In genomic region chr10:95785317-95785716, GRCh38 we compare ENCODE assay signal across 16 cellular contexts. TPM values are rescaled to one million over a fixed set of nuclear protein-coding genes. Genes with fewer than 3 reads are reported as not detected.
DNase-seq lines count a peak whose midpoint lies in the region; ATAC-seq, FAIRE-seq and TF ChIP-seq lines count a peak whose summit lies in the region.
"Had no signal": no experiment of that assay in that cellular context is flagged by ENCODE, and none has a peak within 500 bp of the region (broad histone marks: within the 10 kb centered on the region; RNA-seq: fewer than 3 reads in every experiment).

No MANE protein-coding gene starts in this region.

- H3K9me3 Mint-ChIP-seq in activated CD8-positive, alpha-beta T cell treated with anti-CD3 and anti-CD28 coated beads, Interleukin-2, amount 10 ng/mL, durations not matched to agents 7 days and 5 days (ENCODE audit: insufficient read depth) = peaks cover 4% of the 10 kb centered on the region
- H3K9me3 Mint-ChIP-seq in H9 = no peaks in the 10 kb centered on the region

- TF ChIP-seq POLR2A in GM12892 (IDR thresholded peaks at IDR 0.05; ENCODE audit: low read depth, low read length) = peak; percentile 18; the same call in 1 of the 2 replicates

- H3K36me3 Mint-ChIP-seq in activated CD8-positive, alpha-beta T cell treated with anti-CD3 and anti-CD28 coated beads, Interleukin-2, amount 10 ng/mL, durations not matched to agents 7 days and 5 days (ENCODE audit: low read depth) = peaks cover 25% of the 10 kb centered on the region
- no peaks in the 10 kb centered on the region for H3K36me3 Mint-ChIP-seq in H9 (ENCODE audit: insufficient read depth in 1 of 3, low read depth in 3 of 3)

- peak; percentile 39 for ATAC-seq in GM19452 (IDR thresholded peaks at IDR 0.05; ENCODE audit: unreplicated experiment)
- ATAC-seq in HG02938 (IDR thresholded peaks at IDR 0.05; ENCODE audit: unreplicated experiment) = peak; percentile 30
- ATAC-seq in activated CD8-positive, alpha-beta T cell treated with anti-CD3 and anti-CD28 coated beads, Interleukin-2, amount 10 ng/mL, durations not matched to agents 7 days and 5 days = peak; percentile 29
- ATAC-seq: psoas muscle had no signal

- H3K9me3 ChIP-seq in H9 (ENCODE audit: control insufficient read depth, low read depth, low read length) = no peaks in the 10 kb centered on the region
- H3K9me3 ChIP-seq: psoas muscle had no signal

- H2BK5ac ChIP-seq in H9 (ENCODE audit: insufficient read length, low read length) = no peak overlapping the region

- H3K4ac ChIP-seq in H9 (ENCODE audit: low read depth, low read length) = no peak overlapping the region

- peak; percentile 98 for FAIRE-seq in GM12892 (lab: Jason Lieb, UNC)

- H3K18ac ChIP-seq in H9 (ENCODE audit: insufficient read length, low read depth, low read length) = no peak overlapping the region

- CTCF ChIA-PET in activated CD8-positive, alpha-beta T cell treated with anti-CD3 and anti-CD28 coated beads, Interleukin-2, amount 10 ng/mL, durations not matched to agents 7 days and 5 days (lab: Charles Lee) = interaction anchor here (0.8 to 6.6 kb wide), 11 partner anchors 10 to 91 kb away, joined by 3 to 76 read pairs (median 4); partner anchors contain the start of gene TCTN3

- no peaks in the 10 kb centered on the region for H3K23me2 ChIP-seq in H9 (ENCODE audit: insufficient read length, low read depth, low read length, poor library complexity, severe bottlenecking)

- no peak overlapping the region for H2AFZ ChIP-seq in H9 (ENCODE audit: low read length)

- H3K79me1 ChIP-seq in H9 (ENCODE audit: insufficient read depth, low read depth, low read length, poor library complexity, severe bottlenecking) = no peaks in the 10 kb centered on the region

- no peak overlapping the region for H3K14ac ChIP-seq in H9 (ENCODE audit: insufficient read depth, low read length)

- H3K27me3 Mint-ChIP-seq in activated CD8-positive, alpha-beta T cell treated with anti-CD3 and anti-CD28 coated beads, Interleukin-2, amount 10 ng/mL, durations not matched to agents 7 days and 5 days (ENCODE audit: low read depth) = peaks cover 14% of the 10 kb centered on the region
- H3K27me3 Mint-ChIP-seq in H9 (ENCODE audit: low read depth) = no peaks in the 10 kb centered on the region; the same call in 1 of the 2 replicates

- no peak overlapping the region for H2BK20ac ChIP-seq in H9 (ENCODE audit: low read depth, low read length, poor library complexity, severe bottlenecking)

- no peaks in the 10 kb centered on the region for H3K4me1 ChIP-seq in H9 (ENCODE audit: insufficient read depth, low read length)
- H3K4me1 ChIP-seq: psoas muscle had no signal

- no peak overlapping the region for H4K91ac ChIP-seq in H9 (ENCODE audit: insufficient read length, low read depth, low read length)

- H4K5ac ChIP-seq in H9 (ENCODE audit: insufficient read length, low read depth, low read length) = no peak overlapping the region

- H2AK5ac ChIP-seq in H9 (ENCODE audit: insufficient read length, low read length) = no peak overlapping the region

- in situ Hi-C loops in GM13977 (cut with MboI; ENCODE audit: low pct_unique_long_range_greater_than_20kb, low sequenced_read_pairs, unreplicated experiment) = loop anchor here (10.0 kb wide), 1 partner anchor 49 kb away; no protein-coding TSS in a partner anchor

- no peak overlapping the region for H2BK12ac ChIP-seq in H9 (ENCODE audit: insufficient read length, low read depth, low read length)

- H4K8ac ChIP-seq in H9 (replicated peaks; ENCODE audit: insufficient read length, low read depth, low read length) = no peak overlapping the region

- H3K27ac ChIP-seq in H9 (ENCODE audit: insufficient read length, low read depth, low read length) = no peak overlapping the region
- H3K27ac ChIP-seq: psoas muscle had no signal

- DNase-seq in GM12892 (ENCODE audit: insufficient read length) = no peak
- DNase-seq in activated CD8-positive, alpha-beta T cell treated with anti-CD3 and anti-CD28 coated beads, Interleukin-2, amount 10 ng/mL, durations not matched to agents 7 days and 5 days = peak; percentile 50
- DNase-seq in HuH-7.5 (ENCODE audit: low spot score) = no peak
- DNase-seq in H9 = no peak
- no peak for DNase-seq in SIG-M5 (lab: John Stamatoyannopoulos, UW)
- DNase-seq in GM13977 (ENCODE audit: low spot score) = no peak
- DNase-seq: activated CD8-positive, alpha-beta memory T cell treated with anti-CD3 and anti-CD28 coated beads, Interleukin-2, amount 50 U/mL, for 48 hours; AML-193; DND-41; midbrain; NCI-H1092 treated with DMSO at 0.1 percent for 48 hours; NCI-H510A treated with DMSO at 0.1 percent for 48 hours; psoas muscle; stimulated activated CD4-positive, alpha-beta T cell treated with anti-CD3 and anti-CD28 coated beads, Interleukin-2, amount 100 ng/mL, for 24 hours had no signal

- H2BK120ac ChIP-seq in H9 (ENCODE audit: low read depth, low read length, poor library complexity, severe bottlenecking) = no peak overlapping the region

- H3K56ac ChIP-seq in H9 (ENCODE audit: insufficient read length, low read depth, low read length) = no peak overlapping the region

- no peak overlapping the region for H3K9ac ChIP-seq in H9 (ENCODE audit: extremely low read depth, insufficient read length, low read length)

- H3K4me2 ChIP-seq in H9 (ENCODE audit: insufficient read depth, insufficient read length, low read length) = no peak overlapping the region

- H3K4me1 Mint-ChIP-seq in activated CD8-positive, alpha-beta T cell treated with anti-CD3 and anti-CD28 coated beads, Interleukin-2, amount 10 ng/mL, durations not matched to agents 7 days and 5 days (ENCODE audit: low read depth) = peaks cover 73% of the 10 kb centered on the region
- peaks cover 0 to 5% of the 10 kb centered on the region in 2 experiments; a peak in 2 of 4 replicates for H3K4me1 Mint-ChIP-seq in H9

- H3K27me3 ChIP-seq in H9 (ENCODE audit: insufficient read depth, low read length) = no peaks in the 10 kb centered on the region; the same call in 1 of the 2 replicates

- POLR2A ChIA-PET in activated CD8-positive, alpha-beta T cell treated with anti-CD3 and anti-CD28 coated beads, Interleukin-2, amount 10 ng/mL, durations not matched to agents 7 days and 5 days (lab: Charles Lee) = interaction anchor here (0.9 to 5.9 kb wide), 2 partner anchors 9 to 47 kb away, joined by 3 to 35 read pairs; no protein-coding TSS in a partner anchor

- H3K4me3 Mint-ChIP-seq in activated CD8-positive, alpha-beta T cell treated with anti-CD3 and anti-CD28 coated beads, Interleukin-2, amount 10 ng/mL, durations not matched to agents 7 days and 5 days = peak overlapping the region; percentile 58
- H3K4me3 Mint-ChIP-seq in H9 = no peak overlapping the region

- H3K79me2 ChIP-seq in H9 (ENCODE audit: insufficient read depth, low read length) = no peaks in the 10 kb centered on the region

- no peak for TF ChIP-seq CTCF in H9 (conservative IDR thresholded peaks at IDR 0.05)
- no peak for TF ChIP-seq CTCF in GM13977 (IDR thresholded peaks at IDR 0.05; ENCODE audit: extremely low read depth, insufficient read depth, missing control alignments)

- no peak overlapping the region for H3T11ph ChIP-seq in H9 (ENCODE audit: low read length)

- peak overlapping the region; percentile 88 for H3K27ac Mint-ChIP-seq in activated CD8-positive, alpha-beta T cell treated with anti-CD3 and anti-CD28 coated beads, Interleukin-2, amount 10 ng/mL, durations not matched to agents 7 days and 5 days
- H3K27ac Mint-ChIP-seq in H9 = no peak overlapping the region

- WGBS in H9 (ENCODE audit: extremely low coverage, insufficient read length, low lambda C conversion rate) = no CpG with 5 or more reads among the region's 1 CpG

- no peak overlapping the region for H2BK15ac ChIP-seq in H9 (ENCODE audit: low read depth, low read length)

- no peak overlapping the region for H3K23ac ChIP-seq in H9 (ENCODE audit: insufficient read length, low read depth, low read length)

- H4K20me1 ChIP-seq in H9 (ENCODE audit: control insufficient read depth, insufficient read depth, insufficient read length) = no peaks in the 10 kb centered on the region

RNA-seq across cellular contexts. Expression of gene ENTPD1, which starts 29.4 kb away (rescaled TPM):
- polyA plus RNA-seq in GM12892 (2012; ENCODE audit: missing spikeins) = 161 TPM
- 10 to 100 TPM; 14.2 to 14.9 TPM for total RNA-seq in activated CD8-positive, alpha-beta T cell treated with anti-CD3 and anti-CD28 coated beads, Interleukin-2, amount 10 ng/mL, durations not matched to agents 7 days and 5 days
- 1.9 and 2.0 TPM in 2 replicates for total RNA-seq in H9 (2021)
